In the genomic region with DNA sequence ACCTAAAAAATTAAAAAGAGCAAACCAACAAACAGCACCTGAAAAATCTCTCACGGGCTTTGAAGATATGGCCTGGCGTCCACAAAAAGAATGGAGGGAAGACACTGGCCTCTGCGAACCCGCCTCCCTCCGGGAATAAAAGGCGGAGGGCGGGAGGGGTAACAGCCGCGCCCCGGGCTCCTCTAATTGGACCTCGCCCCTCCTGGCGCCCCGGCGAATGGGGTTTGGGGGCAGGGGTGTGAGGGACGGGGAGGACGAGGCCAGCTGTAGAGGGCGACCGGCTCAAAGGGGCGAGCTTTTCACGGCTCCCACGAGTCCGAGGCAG, we compare ENCODE assay signal across 8 cellular contexts. TPM values are rescaled to one million over a fixed set of nuclear protein-coding genes. Genes with fewer than 3 reads are reported as not detected.
A peak's percentile ranks its signal among the peaks of the same experiment; 100 is the strongest.
DNase-seq lines count a peak whose midpoint lies in the region; ATAC-seq, FAIRE-seq and TF ChIP-seq lines count a peak whose summit lies in the region.

No MANE protein-coding gene starts in this region.

- peaks cover 11% of the 10 kb centered on the region for H3K79me2 ChIP-seq in keratinocyte (ENCODE audit: control insufficient read depth, insufficient read depth, low read length)

- H3K27me3 ChIP-seq in Peyer's patch (no peaks in the 10 kb centered on the region), keratinocyte (ENCODE audit: control insufficient read depth, extremely low read depth, insufficient read depth, low read length) (no peaks in the 10 kb centered on the region)

- DNase-seq in stimulated activated CD4-positive, alpha-beta T cell treated with anti-CD3 and anti-CD28 coated beads, Interleukin-1b, Interleukin-23, amount 100 ng/mL, for 24 hours (ENCODE audit: low read depth in 4 of 4, low spot score in 1 of 4) = peak in 3 of 4 experiments; percentile 1 to 51 (median 33)
- DNase-seq in stimulated activated CD4-positive, alpha-beta T cell treated with anti-CD3 and anti-CD28 coated beads, Interleukin-4, amount 100 ng/mL, for 4 hours = no peak
- peak; percentile 76 for DNase-seq in H4 (ENCODE audit: low spot score)
- peak; percentile 69 for DNase-seq in KG1 (lab: John Stamatoyannopoulos, UW)
- peak; percentile 59 to 82 (median 78) for DNase-seq in Peyer's patch
- DNase-seq in cerebellar cortex (ENCODE audit: low spot score) = peak; percentile 72
- DNase-seq in keratinocyte (ENCODE audit: low read depth, low spot score) = no peak
- DNase-seq in stimulated activated naive B cell treated with anti-CD40 and anti-IgM and Interleukin-4, amounts not matched to agents 10 μg/mL and 1 μg/mL and 100 μg/mL, for 72 hours = no peak

- dilution Hi-C loops in keratinocyte (cut with MboI; ENCODE audit: extremely low pct_ligation_motif_present, low sequenced_read_pairs) = no loop called here

- no peak for TF ChIP-seq POLR2A in Peyer's patch (IDR thresholded peaks at IDR 0.05)

- H3K4me2 ChIP-seq in keratinocyte (ENCODE audit: control insufficient read depth, extremely low read depth, insufficient read depth, low read depth, low read length) = peak overlapping the region; percentile 86

- peak; percentile 67 to 70 for ATAC-seq in stimulated activated naive B cell treated with anti-CD40 and anti-IgM and Interleukin-4, amounts not matched to agents 10 μg/mL and 1 μg/mL and 100 μg/mL, for 72 hours (replicated peaks)

- no peaks in the 10 kb centered on the region for H3K9me3 Mint-ChIP-seq in stimulated activated naive B cell treated with anti-CD40 and anti-IgM and Interleukin-4, amounts not matched to agents 10 μg/mL and 1 μg/mL and 100 μg/mL, for 72 hours

- H3K4me1 Mint-ChIP-seq in stimulated activated naive B cell treated with anti-CD40 and anti-IgM and Interleukin-4, amounts not matched to agents 10 μg/mL and 1 μg/mL and 100 μg/mL, for 72 hours = peaks cover 15 to 37% of the 10 kb centered on the region in 2 donors

- peak overlapping the region; percentile 84 to 92 for H3K4me3 Mint-ChIP-seq in stimulated activated naive B cell treated with anti-CD40 and anti-IgM and Interleukin-4, amounts not matched to agents 10 μg/mL and 1 μg/mL and 100 μg/mL, for 72 hours

- no peaks in the 10 kb centered on the region for H4K20me1 ChIP-seq in keratinocyte (ENCODE audit: control insufficient read depth, extremely low read depth, insufficient read depth, low read length)

- H2AFZ ChIP-seq in keratinocyte (ENCODE audit: control insufficient read depth, low read length) = peak overlapping the region; percentile 89

- H3K36me3 ChIP-seq in Peyer's patch = no peaks in the 10 kb centered on the region
- H3K36me3 ChIP-seq in keratinocyte (ENCODE audit: control insufficient read depth in 2 of 2, extremely low read depth in 1 of 2, insufficient read depth in 2 of 2, low read length in 2 of 2) = no peaks in the 10 kb centered on the region

- peaks cover 0 to 13% (median 0%) of the 10 kb centered on the region in 4 donors for H3K4me1 ChIP-seq in Peyer's patch
- peaks cover 18% of the 10 kb centered on the region for H3K4me1 ChIP-seq in keratinocyte (ENCODE audit: control insufficient read depth, extremely low read depth, insufficient read depth, low read length)

- H3K36me3 Mint-ChIP-seq in stimulated activated naive B cell treated with anti-CD40 and anti-IgM and Interleukin-4, amounts not matched to agents 10 μg/mL and 1 μg/mL and 100 μg/mL, for 72 hours = no peaks in the 10 kb centered on the region

- H3K9me3 ChIP-seq in Peyer's patch = no peaks in the 10 kb centered on the region
- no peaks in the 10 kb centered on the region for H3K9me3 ChIP-seq in keratinocyte (ENCODE audit: control insufficient read depth, low read depth, low read length)

- H3K27ac Mint-ChIP-seq in stimulated activated naive B cell treated with anti-CD40 and anti-IgM and Interleukin-4, amounts not matched to agents 10 μg/mL and 1 μg/mL and 100 μg/mL, for 72 hours = peak overlapping the region; percentile 81

- H3K9me1 ChIP-seq in keratinocyte (ENCODE audit: control insufficient read depth, extremely low read depth, insufficient read depth, low read length) = no peaks in the 10 kb centered on the region

- peak overlapping the region; percentile 80 to 98 (median 92) for H3K4me3 ChIP-seq in Peyer's patch
- peak overlapping the region; percentile 73 to 90 (median 85) for H3K4me3 ChIP-seq in keratinocyte (ENCODE audit: control insufficient read depth in 2 of 3, extremely low read depth in 1 of 3, insufficient read depth in 2 of 3, low read depth in 1 of 3, low read length in 3 of 3)

- H3K27me3 Mint-ChIP-seq in stimulated activated naive B cell treated with anti-CD40 and anti-IgM and Interleukin-4, amounts not matched to agents 10 μg/mL and 1 μg/mL and 100 μg/mL, for 72 hours = peaks cover 11% of the 10 kb centered on the region in 2 donors

- H3K9ac ChIP-seq in keratinocyte (ENCODE audit: control insufficient read depth, extremely low read depth, insufficient read depth, low read length) = peak overlapping the region; percentile 96

- TF ChIP-seq CTCF in Peyer's patch (IDR thresholded peaks at IDR 0.05) (peak in 1 of 6 experiments; percentile 5), keratinocyte (optimal IDR thresholded peaks at IDR 0.05 in 1 of 3, IDR thresholded peaks at IDR 0.05 in 1 of 3, conservative IDR thresholded peaks at IDR 0.05 in 1 of 3; ENCODE audit: extremely low read depth in 1 of 3, insufficient read depth in 2 of 3, low read length in 3 of 3) (peak in 1 of 3 experiments; percentile 25)

- FAIRE-seq in keratinocyte (lab: Jason Lieb, UNC) = no peak

- peak overlapping the region; percentile 83 to 96 (median 94) for H3K27ac ChIP-seq in Peyer's patch
- peak overlapping the region; percentile 22 for H3K27ac ChIP-seq in keratinocyte (ENCODE audit: control insufficient read depth, insufficient read depth, low read length)

RNA-seq across cellular contexts. Expression of gene FANCC, which starts 0.8 kb away (rescaled TPM):
- 8.7 and 12.3 TPM in 2 replicates for total RNA-seq in H4 (2014; rRNA removed; shearing (Covaris generic))
- total RNA-seq in Peyer's patch = 10 to 100 TPM; 13.8 to 32.2 (median 21.4) TPM
- polyA plus RNA-seq in keratinocyte = 4.8 to 8.3 TPM (median 8.1 TPM) in 3 replicates
- 3.7 TPM for polyA plus RNA-seq in keratinocyte (2011; ENCODE audit: low read depth)
- polyA plus RNA-seq in keratinocyte (2011; cell fraction: cytosol; rRNA removed) = 3.7 and 7.0 TPM in 2 replicates
- polyA plus RNA-seq in keratinocyte (2011; cell fraction: nucleus; rRNA removed) = 5.7 and 6.4 TPM in 2 replicates
- polyA plus RNA-seq in keratinocyte (2012; ENCODE audit: low replicate concordance) = 3.7 and 6.1 TPM in 2 replicates
- polyA minus RNA-seq in keratinocyte = 7.7 to 11.1 TPM (median 10.3 TPM) in 3 replicates
- polyA minus RNA-seq in keratinocyte (2011; cell fraction: cytosol; rRNA and poly(A)+ RNA removed) = 5.0 TPM
- 6.0 and 11.2 TPM in 2 replicates for polyA minus RNA-seq in keratinocyte (2011; cell fraction: nucleus; rRNA and poly(A)+ RNA removed)

Comparison
In these comparisons a context has a peak if more than half of its experiments do, and no peak if none do; other contexts are left out.
1. DNase-seq: peak in stimulated activated CD4-positive, alpha-beta T cell treated with anti-CD3 and anti-CD28 coated beads, Interleukin-1b, Interleukin-23, amount 100 ng/mL, for 24 hours (3 of 4), H4 (single experiment), KG1 (single experiment), Peyer's patch (3 of 3) and cerebellar cortex (single experiment); none in stimulated activated CD4-positive, alpha-beta T cell treated with anti-CD3 and anti-CD28 coated beads, Interleukin-4, amount 100 ng/mL, for 4 hours (0 of 2), keratinocyte (single experiment) and stimulated activated naive B cell treated with anti-CD40 and anti-IgM and Interleukin-4, amounts not matched to agents 10 μg/mL and 1 μg/mL and 100 μg/mL, for 72 hours (single experiment).